In the genomic region with DNA sequence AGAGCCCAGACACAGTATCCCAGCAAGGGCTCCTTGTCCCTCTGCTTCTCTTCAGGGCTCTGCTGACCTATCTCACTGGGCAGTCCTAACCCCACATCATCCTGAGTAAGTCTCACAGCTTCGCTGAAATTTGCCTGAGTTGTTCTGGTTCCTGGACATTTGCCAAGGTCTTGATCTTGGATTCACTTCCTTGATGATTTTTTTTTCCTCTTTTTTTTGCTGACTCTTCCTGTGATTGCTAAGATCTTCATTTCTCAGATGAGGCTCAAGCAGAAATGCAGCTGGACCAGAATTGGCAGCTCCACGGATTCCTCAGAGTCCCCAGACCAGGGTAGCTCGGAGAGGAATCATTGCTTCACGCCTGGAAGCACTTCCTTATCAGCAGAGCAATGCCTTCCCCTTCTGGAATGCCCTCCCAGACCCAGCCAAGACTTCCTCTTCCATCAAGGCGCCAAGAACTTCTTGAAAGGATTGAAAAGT, we compare ENCODE assay signal across 2 cellular contexts.
TF ChIP-seq lines count a peak whose summit lies in the region.

No MANE protein-coding gene starts in this region.

TF ChIP-seq in liver, 16 proteins besides CTCF, POLR2A, EP300 and RAD21:
- no peak for TF ChIP-seq SP1 (IDR thresholded peaks at IDR 0.05)
- TF ChIP-seq NR2F2 (IDR thresholded peaks at IDR 0.05) = peak; percentile 59

TF ChIP-seq in HepG2, 621 proteins besides CTCF, POLR2A, EP300 and RAD21:
- TF ChIP-seq, protein P1, sequence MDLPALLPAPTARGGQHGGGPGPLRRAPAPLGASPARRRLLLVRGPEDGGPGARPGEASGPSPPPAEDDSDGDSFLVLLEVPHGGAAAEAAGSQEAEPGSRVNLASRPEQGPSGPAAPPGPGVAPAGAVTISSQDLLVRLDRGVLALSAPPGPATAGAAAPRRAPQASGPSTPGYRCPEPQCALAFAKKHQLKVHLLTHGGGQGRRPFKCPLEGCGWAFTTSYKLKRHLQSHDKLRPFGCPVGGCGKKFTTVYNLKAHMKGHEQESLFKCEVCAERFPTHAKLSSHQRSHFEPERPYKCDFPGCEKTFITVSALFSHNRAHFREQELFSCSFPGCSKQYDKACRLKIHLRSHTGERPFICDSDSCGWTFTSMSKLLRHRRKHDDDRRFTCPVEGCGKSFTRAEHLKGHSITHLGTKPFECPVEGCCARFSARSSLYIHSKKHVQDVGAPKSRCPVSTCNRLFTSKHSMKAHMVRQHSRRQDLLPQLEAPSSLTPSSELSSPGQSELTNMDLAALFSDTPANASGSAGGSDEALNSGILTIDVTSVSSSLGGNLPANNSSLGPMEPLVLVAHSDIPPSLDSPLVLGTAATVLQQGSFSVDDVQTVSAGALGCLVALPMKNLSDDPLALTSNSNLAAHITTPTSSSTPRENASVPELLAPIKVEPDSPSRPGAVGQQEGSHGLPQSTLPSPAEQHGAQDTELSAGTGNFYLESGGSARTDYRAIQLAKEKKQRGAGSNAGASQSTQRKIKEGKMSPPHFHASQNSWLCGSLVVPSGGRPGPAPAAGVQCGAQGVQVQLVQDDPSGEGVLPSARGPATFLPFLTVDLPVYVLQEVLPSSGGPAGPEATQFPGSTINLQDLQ (CRISPR knock-in tag; IDR thresholded peaks at IDR 0.05) = no peak
TF ChIP-seq in HepG2: peak in this region for 0.
